8 cellular contexts compared by ENCODE assay signal in genomic region chr4:173334891-173335754, GRCh38. TPM values are rescaled to one million over a fixed set of nuclear protein-coding genes. Genes with fewer than 3 reads are reported as not detected.
DNase-seq lines count a peak whose midpoint lies in the region; ATAC-seq, FAIRE-seq and TF ChIP-seq lines count a peak whose summit lies in the region.

No MANE protein-coding gene starts in this region.

- intact Hi-C loops in A673 (cut with micrococcal nuclease; ENCODE audit: unreplicated experiment): loop anchor here (1.0 to 10.0 kb wide), 3 partner anchors 36 to 980 kb away; partner anchors contain the start of gene SAP30
- intact Hi-C loops in MCF 10A (cut with micrococcal nuclease): loop anchor here (1.0 kb wide), 2 partner anchors 34 to 81 kb away; no protein-coding TSS in a partner anchor

- BruUV-seq in A673 (replicated peaks; lab: Mats Ljungman, UMichigan) (no TSS peak), MCF 10A (replicated peaks; lab: Mats Ljungman, UMichigan) (TSS peak; percentile 37)

- H3K27ac Mint-ChIP-seq in MCF 10A (ENCODE audit: low read depth, unreplicated experiment): peak overlapping the region; percentile 100

- POLR2A ChIA-PET in A673 (lab: Charles Lee; ENCODE audit: low non-redundant PET): interaction anchor here (0.6 to 1.1 kb wide), 5 partner anchors 10 to 80 kb away, joined by 3 to 11 read pairs (median 3); partner anchors contain the start of gene SAP30
- POLR2A ChIA-PET in MCF 10A (lab: Yijun Ruan, JAX): interaction anchor here (0.6 to 14.4 kb wide), 29 partner anchors 10 to 1091 kb away, joined by 3 to 824 read pairs (median 5); partner anchors contain the start of genes CEP44, FBXO8 and SAP30

- H3K9me3 ChIP-seq in A673 (ENCODE audit: low read depth, low read length, poor library complexity, severe bottlenecking) (no peaks in the 10 kb centered on the region), iPS-20b (ENCODE audit: insufficient read depth, low read depth, low read length) (no peaks in the 10 kb centered on the region), small intestine (ENCODE audit: control insufficient read depth, low read depth) (no peaks in the 10 kb centered on the region)

- H3K9ac ChIP-seq in iPS-20b (ENCODE audit: low read depth, low read length): peak overlapping the region; percentile 91

- FAIRE-seq in small intestine (lab: Jason Lieb, UNC): no peak

- H3K27me3 ChIP-seq in A673 (replicated peaks; ENCODE audit: insufficient read depth, low read depth, low read length, poor library complexity) (no peaks in the 10 kb centered on the region), iPS-20b (ENCODE audit: insufficient read depth, low read length) (0 out of 2 replicates have a peak, but pooled peaks cover 5% of the 10 kb centered on the region), small intestine (ENCODE audit: control insufficient read depth in 2 of 2, insufficient read depth in 2 of 2, low read length in 2 of 2) (no peaks in the 10 kb centered on the region)

- H3K36me3 Mint-ChIP-seq in MCF 10A (ENCODE audit: insufficient read depth, unreplicated experiment): peaks cover 45% of the 10 kb centered on the region

- TF ChIP-seq CTCF in A673 (conservative IDR thresholded peaks at IDR 0.05; ENCODE audit: low read depth, low read length) (no peak), MCF 10A (IDR thresholded peaks at IDR 0.05; ENCODE audit: unreplicated experiment) (no peak)

- DNase-seq in A673 (ENCODE audit: low spot score): peak; percentile 97
- DNase-seq in NCI-H1092 (lab: John Stamatoyannopoulos, UW): peak; percentile 87
- DNase-seq in SK-MEL-5 (ENCODE audit: low read depth, low spot score): peak; percentile 82
- DNase-seq in MCF 10A (ENCODE audit: unreplicated experiment): peak; percentile 94
- peak; percentile 87 for DNase-seq in small intestine

- 1 to 2% (median 2%) methylated on average over 52 of the region's 52 CpGs for WGBS in small intestine, 3 donors

- peaks cover 14% of the 10 kb centered on the region for H3K4me1 Mint-ChIP-seq in MCF 10A (ENCODE audit: insufficient read depth, unreplicated experiment)

- H3K4me3 Mint-ChIP-seq in MCF 10A (ENCODE audit: unreplicated experiment): peak overlapping the region; percentile 99

- peak; percentile 22 for ATAC-seq in HG02763 (IDR thresholded peaks at IDR 0.05; ENCODE audit: unreplicated experiment)

- no peaks in the 10 kb centered on the region for H3K9me3 Mint-ChIP-seq in MCF 10A (ENCODE audit: unreplicated experiment)

- in situ Hi-C loops in SK-MEL-5 (cut with HindIII; ENCODE audit: low pct_unique_long_range_greater_than_20kb, low sequenced_read_pairs): no loop called here

- H3K27me3 Mint-ChIP-seq in MCF 10A (ENCODE audit: insufficient read depth, unreplicated experiment): no peaks in the 10 kb centered on the region

- H3K27ac ChIP-seq in A673 (ENCODE audit: low read depth, low read length, poor library complexity, severe bottlenecking) (peak overlapping the region; percentile 99), iPS-20b (ENCODE audit: low read length) (peak overlapping the region; percentile 36), small intestine (ENCODE audit: low read depth in 1 of 2, low read length in 1 of 2) (peak overlapping the region; percentile 50 to 97)

- H3K36me3 ChIP-seq in A673 (ENCODE audit: insufficient read depth, low read length, poor library complexity, severe bottlenecking) (peaks cover 32% of the 10 kb centered on the region), iPS-20b (ENCODE audit: insufficient read depth, low read depth, low read length) (peaks cover 33% of the 10 kb centered on the region), small intestine (ENCODE audit: control insufficient read depth in 2 of 2, insufficient read depth in 2 of 2, low read length in 2 of 2) (no peaks in the 10 kb centered on the region)

- TF ChIP-seq POLR2A in GM15510 (IDR thresholded peaks at IDR 0.05; ENCODE audit: borderline replicate concordance, extremely low read depth, insufficient read length): peak; percentile 72

- CTCF ChIA-PET in A673 (lab: Charles Lee) (interaction anchor here (1.0 kb wide), 1 partner anchor 80 kb away, joined by 3 read pairs; no protein-coding TSS in a partner anchor), MCF 10A (lab: Yijun Ruan, JAX) (interaction anchor here (0.5 to 7.6 kb wide), 7 partner anchors 16 to 220 kb away, joined by 3 to 78 read pairs (median 4); partner anchors contain the start of gene SAP30)

- H3K4me3 ChIP-seq in A673 (ENCODE audit: low read depth, low read length, poor library complexity, severe bottlenecking) (peak overlapping the region; percentile 93), iPS-20b (ENCODE audit: low read length) (peak overlapping the region; percentile 96), small intestine (ENCODE audit: low read depth in 1 of 2, low read length in 2 of 2) (peak overlapping the region; percentile 37 to 69)

- H3K4me1 ChIP-seq in A673 (ENCODE audit: insufficient read depth, low read length, poor library complexity, severe bottlenecking): peaks cover 25% of the 10 kb centered on the region
- H3K4me1 ChIP-seq in iPS-20b (ENCODE audit: insufficient read depth, low read length): peaks cover 16% of the 10 kb centered on the region; the same call in 1 of the 2 replicates
- H3K4me1 ChIP-seq in small intestine (ENCODE audit: control insufficient read depth in 2 of 2, insufficient read depth in 1 of 2, low read depth in 1 of 2, low read length in 1 of 2): peaks cover 0 to 2% of the 10 kb centered on the region in 2 donors

RNA-seq across cellular contexts. Expression of gene HMGB2, which starts 1.0 kb away (rescaled TPM):
- 392 and 435 TPM in 2 replicates for total RNA-seq in A673 (2021)
- 79.3 and 92.1 TPM in 2 replicates for total RNA-seq in SK-MEL-5 (2014; rRNA removed; shearing (Covaris generic))
- 109 and 118 TPM in 2 replicates for polyA plus RNA-seq in SK-MEL-5 (2015; cell fraction: cytosol; rRNA removed)
- polyA plus RNA-seq in SK-MEL-5 (2015; cell fraction: nucleus; rRNA removed): 78.4 and 105 TPM in 2 replicates
- 124 and 176 TPM in 2 replicates for total RNA-seq in MCF 10A (2022)
- polyA plus RNA-seq in small intestine: 100 to 1,000 TPM in 1 of 3 donors, 10 to 100 TPM in 2; 46.5 to 274 (median 64.0) TPM

RNA-seq across cellular contexts. Expression of gene SAP30, which starts 35.6 kb away (rescaled TPM):
- total RNA-seq in A673 (2021) (56.5 and 64.3 TPM in 2 replicates), MCF 10A (2022) (17.6 and 30.6 TPM in 2 replicates)
- total RNA-seq in SK-MEL-5 (2014; rRNA removed; shearing (Covaris generic)): 27.8 and 29.3 TPM in 2 replicates
- polyA plus RNA-seq in SK-MEL-5 (2015; cell fraction: cytosol; rRNA removed): 19.4 and 22.7 TPM in 2 replicates
- 3.5 and 6.2 TPM in 2 replicates for polyA plus RNA-seq in SK-MEL-5 (2015; cell fraction: nucleus; rRNA removed)
- polyA plus RNA-seq in small intestine: 10 to 100 TPM in 1 of 3 donors, 1 to 10 TPM in 2; 5.6 to 16.1 (median 8.6) TPM

Comparison
In these comparisons a context has a peak if more than half of its experiments do, and no peak if none do; other contexts are left out.
1. Peak in every context shown above with its lines: DNase-seq, ATAC-seq, H3K4me3 ChIP-seq and H3K27ac ChIP-seq.
2. H3K27ac ChIP-seq: peak in every context shown above with its lines; median percentile 99 in A673; 74 in small intestine; 36 in iPS-20b.